31 cellular contexts compared by ENCODE assay signal in the genomic region with DNA sequence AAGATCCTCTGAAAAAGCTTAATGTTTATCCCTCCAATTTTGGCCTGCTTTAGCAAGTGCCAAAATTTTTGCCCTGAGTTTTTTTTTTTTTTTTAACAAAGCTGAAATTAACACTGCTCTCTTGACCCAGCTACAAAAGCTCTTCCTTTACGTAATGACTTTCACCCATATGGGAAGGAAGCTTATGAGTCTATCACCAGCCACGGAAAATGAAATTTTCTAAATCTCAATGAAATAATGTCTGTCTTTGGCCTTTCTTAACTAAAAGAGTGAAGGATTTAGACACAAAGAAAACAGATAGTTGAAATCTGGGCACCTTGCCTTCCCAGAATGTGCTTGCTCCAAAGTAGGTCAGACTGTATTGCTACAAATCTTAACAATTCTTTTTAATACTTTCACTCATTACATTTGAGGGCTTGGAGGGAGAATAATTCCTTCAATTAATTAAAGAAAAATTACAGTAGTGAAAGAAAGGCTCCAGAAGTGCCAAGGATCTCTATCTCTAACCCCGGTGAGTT.
"Had no signal": no experiment of that assay in that cellular context is flagged by ENCODE, and none has a peak within 500 bp of the region (broad histone marks: within the 10 kb centered on the region; RNA-seq: fewer than 3 reads in every experiment).

No MANE protein-coding gene starts in this region.

- H3K36me3 ChIP-seq: brain microvascular endothelial cell, Peyer's patch had no signal

- H3K4me3 ChIP-seq: K562, Peyer's patch had no signal

- H3K27me3 ChIP-seq: brain microvascular endothelial cell, Peyer's patch had no signal

- DNase-seq: activated B cell treated with CpG ODN at 0.5 μM for 24 hours; activated CD4-positive, alpha-beta memory T cell treated with anti-CD3 and anti-CD28 coated beads, Interleukin-2, amount 10 ng/mL, durations not matched to agents 7 days and 5 days; activated CD4-positive, alpha-beta T cell treated with anti-CD3 and anti-CD28 coated beads for 4 hours; activated CD4-positive, alpha-beta T cell treated with anti-CD3 and anti-CD28 coated beads, Interleukin-2, amount 50 U/mL, for 1 hour; activated CD4-positive, CD25-positive, alpha-beta regulatory T cell treated with anti-CD3 and anti-CD28 coated beads, Interleukin-2, amount 50 U/mL, for 72 hours; activated effector memory CD4-positive, alpha-beta T cell treated with anti-CD3 and anti-CD28 coated beads, Interleukin-2, amount 50 U/mL, for 16 hours; activated naive CD4-positive, alpha-beta T cell; activated naive CD4-positive, alpha-beta T cell treated with anti-CD3 and anti-CD28 coated beads, Interleukin-2, amount 50 U/mL, for 16 hours; activated naive CD8-positive, alpha-beta T cell treated with anti-CD3 and anti-CD28 coated beads for 36 hours; activated T-cell treated with anti-CD3 and anti-CD28 coated beads, Interleukin-2, amount 50 U/mL, for 1 hour; activated T-cell treated with anti-CD3 and anti-CD28 coated beads, Interleukin-2, amount 50 U/mL, for 72 hours; amniotic stem cell; aorta; brain microvascular endothelial cell; central memory CD4-positive, alpha-beta T cell; NCI-H1105; NCI-H1417 treated with DMSO at 0.1 percent for 48 hours; NCI-H187 treated with DMSO at 0.1 percent for 48 hours; NCI-H2081; NCI-H226; NCI-H524 treated with DMSO at 0.1 percent for 48 hours; PC-3; Peyer's patch; RPMI8226; SIG-M5; SW 1271; T-helper 1 cell; T-helper 2 cell; T-helper 9 cell had no signal

- H3K9me3 ChIP-seq: Peyer's patch had no signal

- H3K4me1 ChIP-seq: Peyer's patch had no signal

- H3K27ac ChIP-seq: brain microvascular endothelial cell, Peyer's patch, VCaP had no signal
